19 cellular contexts compared by ENCODE assay signal in the genomic region with DNA sequence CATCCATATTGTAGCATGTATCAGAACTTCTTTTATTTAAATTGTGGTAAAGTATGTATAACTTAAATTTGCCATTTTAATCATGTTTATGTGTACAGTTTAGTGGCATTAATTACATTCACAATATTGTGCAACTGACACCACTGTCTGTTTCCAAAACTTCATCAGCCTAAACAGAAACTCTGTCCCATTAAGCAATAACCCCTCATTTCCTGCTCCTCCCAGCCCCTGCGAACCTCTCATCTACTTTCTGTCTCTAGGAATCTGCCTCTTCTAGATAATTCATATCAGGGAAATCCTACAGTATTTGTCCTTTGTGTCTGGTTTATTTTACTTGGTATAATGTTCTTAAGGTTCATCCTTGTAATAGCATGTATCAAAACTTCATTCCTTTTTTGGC.
DNase-seq lines count a peak whose midpoint lies in the region; ATAC-seq and TF ChIP-seq lines count a peak whose summit lies in the region.
"Had no signal": no experiment of that assay in that cellular context is flagged by ENCODE, and none has a peak within 500 bp of the region (broad histone marks: within the 10 kb centered on the region; RNA-seq: fewer than 3 reads in every experiment).

No MANE protein-coding gene starts in this region.

- H3K4me3 Mint-ChIP-seq in activated T-helper 17 cell treated with anti-CD3 and anti-CD28 coated beads, Interleukin-2, amount 50 U/mL, for 72 hours, result no peak overlapping the region
- H3K4me3 Mint-ChIP-seq in mesothelial cell of epicardium, result no peak overlapping the region
- H3K4me3 Mint-ChIP-seq: activated B cell treated with CpG ODN at 0.5 μM for 24 hours had no signal

- no peaks in the 10 kb centered on the region for H3F3A ChIP-seq in PC-3 (ENCODE audit: low read length, unreplicated experiment)

- peaks cover 17% of the 10 kb centered on the region; the same call in 1 of the 2 replicates for H3K36me3 ChIP-seq in PC-3 (ENCODE audit: low read depth, low read length)

- no peaks in the 10 kb centered on the region for H3K4me1 ChIP-seq in PC-3 (ENCODE audit: insufficient read depth, low read length)

- no peak overlapping the region for H3K9ac ChIP-seq in PC-3 (ENCODE audit: low read length)

- H3K9me3 ChIP-seq in PC-3 (ENCODE audit: low read length), result no peaks in the 10 kb centered on the region
- H3K9me3 ChIP-seq: gastroesophageal sphincter had no signal

- no peaks in the 10 kb centered on the region for H3K9me2 ChIP-seq in PC-3 (replicated peaks; ENCODE audit: low read length)

- H3K27ac Mint-ChIP-seq in activated T-helper 17 cell treated with anti-CD3 and anti-CD28 coated beads, Interleukin-2, amount 50 U/mL, for 72 hours, result peak overlapping the region; percentile 7
- H3K27ac Mint-ChIP-seq in mesothelial cell of epicardium, result peak overlapping the region; percentile 4
- H3K27ac Mint-ChIP-seq: activated B cell treated with CpG ODN at 0.5 μM for 24 hours had no signal

- ATAC-seq in activated T-helper 17 cell treated with anti-CD3 and anti-CD28 coated beads, Interleukin-2, amount 50 U/mL, for 72 hours (replicated peaks), result no peak
- ATAC-seq in PC-3 (no peak), HG03135 (IDR thresholded peaks at IDR 0.05; ENCODE audit: unreplicated experiment) (no peak), HG02973 (IDR thresholded peaks at IDR 0.05; ENCODE audit: unreplicated experiment) (no peak), HG02610 (IDR thresholded peaks at IDR 0.05; ENCODE audit: unreplicated experiment) (no peak)
- ATAC-seq: gastroesophageal sphincter, Right ventricle myocardium inferior had no signal

- peaks cover 14% of the 10 kb centered on the region for H3K4me1 Mint-ChIP-seq in activated T-helper 17 cell treated with anti-CD3 and anti-CD28 coated beads, Interleukin-2, amount 50 U/mL, for 72 hours
- H3K4me1 Mint-ChIP-seq in mesothelial cell of epicardium, result peaks cover 26% of the 10 kb centered on the region

- POLR2A ChIA-PET in PC-3 (lab: Charles Lee; ENCODE audit: unreplicated experiment), result no interaction called here

- H4K20me1 ChIP-seq in PC-3 (ENCODE audit: low read length), result peaks cover 3% of the 10 kb centered on the region; the same call in 1 of the 2 replicates

- H3K27me3 ChIP-seq in PC-3 (ENCODE audit: low read length), result no peaks in the 10 kb centered on the region
- H3K27me3 ChIP-seq: gastroesophageal sphincter had no signal

- H3K79me2 ChIP-seq in PC-3 (ENCODE audit: low read length), result peaks cover 3% of the 10 kb centered on the region; the same call in 1 of the 2 replicates

- TF ChIP-seq CTCF in mesothelial cell of epicardium (IDR thresholded peaks at IDR 0.05; ENCODE audit: unreplicated experiment) (no peak), PC-3 (conservative IDR thresholded peaks at IDR 0.05; ENCODE audit: low read depth, low read length) (no peak)

- H3K36me3 Mint-ChIP-seq in activated T-helper 17 cell treated with anti-CD3 and anti-CD28 coated beads, Interleukin-2, amount 50 U/mL, for 72 hours (ENCODE audit: low read depth), result peaks cover 68% of the 10 kb centered on the region
- H3K36me3 Mint-ChIP-seq in mesothelial cell of epicardium, result peaks cover 22% of the 10 kb centered on the region

- intact Hi-C loops in PC-3 (cut with micrococcal nuclease), result no loop called here

- no TSS peak for BruUV-seq in PC-3 (replicated peaks; lab: Mats Ljungman, UMichigan)

- no peaks in the 10 kb centered on the region for H3K27me3 Mint-ChIP-seq in activated T-helper 17 cell treated with anti-CD3 and anti-CD28 coated beads, Interleukin-2, amount 50 U/mL, for 72 hours
- no peaks in the 10 kb centered on the region for H3K27me3 Mint-ChIP-seq in mesothelial cell of epicardium (ENCODE audit: low read depth)
- H3K27me3 Mint-ChIP-seq: activated B cell treated with CpG ODN at 0.5 μM for 24 hours had no signal

- H3K4me3 ChIP-seq in PC-3 (ENCODE audit: low read length), result no peak overlapping the region
- H3K4me3 ChIP-seq: gastroesophageal sphincter, smooth muscle cell had no signal

- H3K9me3 Mint-ChIP-seq in activated T-helper 17 cell treated with anti-CD3 and anti-CD28 coated beads, Interleukin-2, amount 50 U/mL, for 72 hours, result no peaks in the 10 kb centered on the region
- H3K9me3 Mint-ChIP-seq in mesothelial cell of epicardium, result no peaks in the 10 kb centered on the region
- H3K9me3 Mint-ChIP-seq: activated B cell treated with CpG ODN at 0.5 μM for 24 hours had no signal

- H2AFZ ChIP-seq in PC-3 (ENCODE audit: low read length), result no peak overlapping the region

- DNase-seq in HCEC 1CT (peak; percentile 22), NOMO-1 treated with DMSO at 0.1 percent for 48 hours (lab: John Stamatoyannopoulos, UW; ENCODE audit: unreplicated experiment) (peak; percentile 82), mesothelial cell of epicardium (ENCODE audit: low spot score in 2 of 2, unreplicated experiment in 2 of 2) (no peak), PC-3 (no peak)
- DNase-seq: activated B cell treated with CpG ODN at 0.5 μM for 24 hours; activated CD8-positive, alpha-beta memory T cell treated with anti-CD3 and anti-CD28 coated beads for 24 hours; dermis blood vessel endothelial cell; midbrain; NCI-H2081; NCI-H524; stimulated activated CD4-positive, alpha-beta T cell treated with anti-CD3 and anti-CD28 coated beads, Interleukin-4, amount 100 ng/mL, for 1 hour had no signal

- H3K4me2 ChIP-seq in PC-3 (ENCODE audit: low read length), result no peak overlapping the region
- H3K4me2 ChIP-seq: smooth muscle cell had no signal

- CTCF ChIA-PET in PC-3 (lab: Charles Lee), result no interaction called here

- no peak overlapping the region for H3K27ac ChIP-seq in PC-3 (ENCODE audit: low read length)
- H3K27ac ChIP-seq: epithelial cell of prostate, gastroesophageal sphincter had no signal

Comparison
In these comparisons a context has a peak if more than half of its experiments do, and no peak if none do; other contexts are left out.
1. DNase-seq: peak in HCEC 1CT (single experiment) and NOMO-1 treated with DMSO at 0.1 percent for 48 hours (single experiment); none in mesothelial cell of epicardium (0 of 2) and PC-3 (single experiment).